ENCODE assay signal across 8 cellular contexts in the genomic region with DNA sequence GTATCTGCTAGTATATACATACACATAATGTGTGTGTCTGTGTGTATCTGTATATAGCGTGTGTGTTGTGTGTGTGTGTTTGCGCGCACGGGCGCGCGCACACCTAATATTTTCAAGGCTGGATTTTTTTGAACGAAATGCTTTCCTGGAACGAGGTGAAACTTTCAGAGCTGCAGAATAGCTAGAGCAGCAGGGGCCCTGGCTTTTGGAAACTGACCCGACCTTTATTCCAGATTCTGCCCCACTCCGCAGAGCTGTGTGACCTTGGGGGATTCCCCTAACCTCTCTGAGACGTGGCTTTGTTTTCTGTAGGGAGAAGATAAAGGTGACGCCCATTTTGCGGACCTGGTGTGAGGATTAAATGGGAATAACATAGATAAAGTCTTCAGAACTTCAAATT. TPM values are rescaled to one million over a fixed set of nuclear protein-coding genes. Genes with fewer than 3 reads are reported as not detected.
A peak's percentile ranks its signal among the peaks of the same experiment; 100 is the strongest.
DNase-seq lines count a peak whose midpoint lies in the region; ATAC-seq and TF ChIP-seq lines count a peak whose summit lies in the region.

No MANE protein-coding gene starts in this region.

- H3K9me3 Mint-ChIP-seq in neural crest cell: no peaks in the 10 kb centered on the region

- H3K27ac ChIP-seq in VCaP: peak overlapping the region; percentile 84

- peak overlapping the region; percentile 91 for H3K4me3 Mint-ChIP-seq in neural crest cell

- peak; percentile 69 to 76 for DNase-seq in erythroblast (lab: John Stamatoyannopoulos, UW)
- DNase-seq in neural crest cell (ENCODE audit: low read depth, low spot score): no peak
- no peak for DNase-seq in UCSD-AML1 (lab: John Stamatoyannopoulos, UW; ENCODE audit: unreplicated experiment)
- no peak for DNase-seq in GM19240 (ENCODE audit: insufficient read length, low spot score)
- DNase-seq in NCI-H226: no peak

- H3K36me3 Mint-ChIP-seq in neural crest cell (ENCODE audit: low read depth): peaks cover 2% of the 10 kb centered on the region

- ATAC-seq in GM18517 (IDR thresholded peaks at IDR 0.05; ENCODE audit: unreplicated experiment): peak; percentile 15
- peak; percentile 14 for ATAC-seq in HG02973 (IDR thresholded peaks at IDR 0.05; ENCODE audit: unreplicated experiment)

- TF ChIP-seq POLR2A in erythroblast (IDR thresholded peaks at IDR 0.05; ENCODE audit: low read length): no peak

- no peaks in the 10 kb centered on the region for H3K27me3 Mint-ChIP-seq in neural crest cell (ENCODE audit: low read depth)

- TF ChIP-seq CTCF in VCaP (conservative IDR thresholded peaks at IDR 0.05) (no peak), neural crest cell (conservative IDR thresholded peaks at IDR 0.05) (no peak)

- H3K4me1 Mint-ChIP-seq in neural crest cell: peaks cover 11% of the 10 kb centered on the region

- peak overlapping the region; percentile 96 for H3K27ac Mint-ChIP-seq in neural crest cell (ENCODE audit: unreplicated experiment)

RNA-seq across cellular contexts. Expression of a gene that starts 0.8 kb away (rescaled TPM):
- 26.7 and 28.6 TPM in 2 replicates for total RNA-seq in neural crest cell

RNA-seq across cellular contexts. Expression of a gene that starts 22.4 kb away (rescaled TPM):
- not detected in 2 replicates for total RNA-seq in neural crest cell

Comparison
In these comparisons a context has a peak if more than half of its experiments do, and no peak if none do; other contexts are left out.
1. DNase-seq: peak in erythroblast (2 of 2); none in neural crest cell (single experiment), UCSD-AML1 (single experiment), GM19240 (single experiment) and NCI-H226 (single experiment).